11 cellular contexts compared by ENCODE assay signal in the genomic region with DNA sequence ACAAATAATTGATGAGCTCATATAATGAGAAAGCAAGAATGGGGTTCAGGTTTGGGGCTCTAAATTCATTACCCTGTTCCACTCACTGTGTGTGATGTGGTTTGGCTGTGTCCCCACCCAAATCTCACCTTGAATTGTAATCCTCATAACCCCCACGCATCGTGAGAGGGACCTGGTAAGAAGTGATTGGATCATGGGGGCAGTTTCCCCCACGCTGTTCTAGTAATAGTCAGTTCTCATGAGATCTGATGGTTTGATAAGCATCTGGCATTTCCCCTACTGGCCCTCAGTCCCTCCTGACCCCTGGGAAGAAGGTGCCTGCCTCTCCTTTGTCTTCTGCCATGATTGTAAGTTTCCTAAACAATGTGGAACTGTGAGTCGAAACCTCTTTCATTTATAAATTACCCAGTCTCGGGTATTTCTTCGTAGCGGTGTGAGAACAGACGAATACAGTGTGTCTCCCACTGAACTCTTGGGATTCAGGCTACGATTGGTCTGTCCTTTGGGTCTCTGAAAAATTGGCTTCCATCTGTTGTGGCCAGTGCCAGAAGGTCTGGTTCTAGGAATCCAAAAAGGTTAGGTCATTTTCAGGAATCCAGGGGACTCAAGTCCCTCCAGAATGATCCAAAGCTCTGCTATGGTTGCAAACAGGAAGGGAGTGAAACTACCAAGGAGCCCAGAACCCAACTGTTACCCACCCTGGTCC.
DNase-seq lines count a peak whose midpoint lies in the region; ATAC-seq, FAIRE-seq and TF ChIP-seq lines count a peak whose summit lies in the region.
"Had no signal": no experiment of that assay in that cellular context is flagged by ENCODE, and none has a peak within 500 bp of the region (broad histone marks: within the 10 kb centered on the region; RNA-seq: fewer than 3 reads in every experiment).

No MANE protein-coding gene starts in this region.

- H3K79me2 ChIP-seq in GM23248 (ENCODE audit: insufficient read depth) (peaks cover 38% of the 10 kb centered on the region), H1 (ENCODE audit: control insufficient read depth in 1 of 2, insufficient read depth in 2 of 2, low read length in 2 of 2) (peaks cover 0 to 52% of the 10 kb centered on the region in 2 experiments; a peak in 2 of 4 replicates), trophoblast cell (ENCODE audit: control insufficient read depth, insufficient read depth, low read length, poor library complexity) (no peaks in the 10 kb centered on the region)

- no peak overlapping the region for H3K14ac ChIP-seq in H1 (ENCODE audit: insufficient read length)
- H3K14ac ChIP-seq in trophoblast cell (ENCODE audit: low read length) = no peak overlapping the region

- no peak overlapping the region for H2BK120ac ChIP-seq in H1 (replicated peaks; ENCODE audit: low read depth, low read length)
- H2BK120ac ChIP-seq in trophoblast cell (ENCODE audit: insufficient read depth, low read length, poor library complexity) = peak overlapping the region; percentile 12

- TF ChIP-seq EP300 in H1 (IDR thresholded peaks at IDR 0.05; ENCODE audit: borderline replicate concordance in 1 of 2, low read depth in 2 of 2, low read length in 2 of 2) = no peak

- H4K8ac ChIP-seq in H1 (ENCODE audit: extremely low read depth, insufficient read depth, low read length) = no peak overlapping the region
- H4K8ac ChIP-seq in trophoblast cell (ENCODE audit: low read depth, low read length) = no peak overlapping the region

- H3K9me3 ChIP-seq in CD4-positive, CD25-positive, alpha-beta regulatory T cell (ENCODE audit: control insufficient read depth in 2 of 2, low read length in 2 of 2) = no peaks in the 10 kb centered on the region
- H3K9me3 ChIP-seq in GM23248 (ENCODE audit: low read depth) (no peaks in the 10 kb centered on the region), H1 (ENCODE audit: insufficient read depth in 2 of 2, low read depth in 1 of 2, low read length in 1 of 2) (no peaks in the 10 kb centered on the region), trophoblast cell (ENCODE audit: insufficient read depth, low read depth, low read length) (no peaks in the 10 kb centered on the region), ascending aorta (no peaks in the 10 kb centered on the region)
- H3K9me3 ChIP-seq: SK-N-SH had no signal

- no peaks in the 10 kb centered on the region for H3K27me3 Mint-ChIP-seq in CD4-positive, CD25-positive, alpha-beta regulatory T cell
- H3K27me3 Mint-ChIP-seq: activated B cell treated with CpG ODN at 0.5 μM for 24 hours had no signal

- CTCF ChIA-PET in H1 (lab: Charles Lee; ENCODE audit: partially characterized antibody) = interaction anchor here (0.9 to 2.6 kb wide), 4 partner anchors 12 to 192 kb away, joined by 3 to 7 read pairs (median 6); no protein-coding TSS in a partner anchor

- peaks cover 17% of the 10 kb centered on the region for H3F3A ChIP-seq in GM23248 (ENCODE audit: insufficient read depth)

- intact Hi-C loops in ascending aorta (cut with DNase I) = no loop called here

- no peak overlapping the region for H4K5ac ChIP-seq in H1 (ENCODE audit: insufficient read length, low read depth, low read length)

- peak overlapping the region; percentile 40; the same call in 1 of the 2 replicates for H2BK12ac ChIP-seq in H1 (ENCODE audit: low read depth, low read length)
- peak overlapping the region; percentile 25 for H2BK12ac ChIP-seq in trophoblast cell (ENCODE audit: low read length)

- H3K18ac ChIP-seq in H1 (ENCODE audit: extremely low read depth, low read length) = no peak overlapping the region; the same call in 1 of the 2 replicates
- no peak overlapping the region for H3K18ac ChIP-seq in trophoblast cell (ENCODE audit: low read length)

- peak in 2 of 3 donors; percentile 20 to 52 for DNase-seq in CD4-positive, CD25-positive, alpha-beta regulatory T cell
- DNase-seq in GM23248 (no peak), H1 (ENCODE audit: low read depth in 1 of 2, low spot score in 2 of 2) (no peak), trophoblast cell (no peak), HCEC 1CT (no peak), ascending aorta (ENCODE audit: low spot score in 2 of 2) (no peak)
- DNase-seq: activated B cell treated with CpG ODN at 0.5 μM for 24 hours; activated naive CD4-positive, alpha-beta T cell; cerebellar nuclear complex; SK-N-SH had no signal

- no peak for FAIRE-seq in H1 (lab: Jason Lieb, UNC)

- no peaks in the 10 kb centered on the region for H3K27me3 ChIP-seq in CD4-positive, CD25-positive, alpha-beta regulatory T cell (ENCODE audit: control insufficient read depth, insufficient read depth, low read length)
- no peaks in the 10 kb centered on the region for H3K27me3 ChIP-seq in GM23248 (replicated peaks; ENCODE audit: insufficient read depth)
- H3K27me3 ChIP-seq in H1 (replicated peaks in 1 of 4; ENCODE audit: control insufficient read depth in 3 of 4, extremely low read depth in 1 of 4, insufficient read depth in 3 of 4, low read length in 3 of 4) = no peaks in the 10 kb centered on the region
- H3K27me3 ChIP-seq in trophoblast cell (ENCODE audit: insufficient read depth, low read length) = no peaks in the 10 kb centered on the region
- no peaks in the 10 kb centered on the region for H3K27me3 ChIP-seq in ascending aorta

- TF ChIP-seq POLR2A in H1 (IDR thresholded peaks at IDR 0.05; ENCODE audit: control extremely low read depth in 1 of 2, low read depth in 2 of 2, low read length in 2 of 2) = no peak

- H2AFZ ChIP-seq in GM23248 = no peak overlapping the region
- H2AFZ ChIP-seq in H1 (ENCODE audit: low read length) = no peak overlapping the region
- H2AFZ ChIP-seq in trophoblast cell (ENCODE audit: insufficient read depth, low read length, poor library complexity) = no peak overlapping the region

- WGBS in GM23248 (ENCODE audit: low coverage in 1 of 2, low lambda C conversion rate in 2 of 2, missing lambda C conversion rate in 2 of 2), 2 experiments = 91 to 93% methylated on average over 9 of the region's 9 CpGs
- 87% methylated on average over 9 of the region's 9 CpGs; no CpG with 5 or more reads in 1 of the 2 experiments for WGBS in H1 (ENCODE audit: extremely low coverage in 1 of 2, insufficient coverage in 1 of 2, insufficient read length in 1 of 2, insufficient replicate concordance in 2 of 2, low coverage in 1 of 2, low lambda C conversion rate in 2 of 2, missing lambda C conversion rate in 1 of 2), 2 experiments
- no CpG with 5 or more reads among the region's 9 CpGs for WGBS in trophoblast cell (ENCODE audit: extremely low coverage, insufficient coverage, insufficient read length)

- H3K36me3 ChIP-seq in CD4-positive, CD25-positive, alpha-beta regulatory T cell (ENCODE audit: control insufficient read depth, insufficient read depth, low read length) = no peaks in the 10 kb centered on the region
- H3K36me3 ChIP-seq in GM23248 (ENCODE audit: low read depth) = no peaks in the 10 kb centered on the region
- H3K36me3 ChIP-seq in H1 (ENCODE audit: control insufficient read depth in 2 of 4, insufficient read depth in 4 of 4, low read length in 3 of 4) = no peaks in the 10 kb centered on the region
- no peaks in the 10 kb centered on the region for H3K36me3 ChIP-seq in trophoblast cell (ENCODE audit: control insufficient read depth in 1 of 2, insufficient read depth in 2 of 2, low read length in 2 of 2)
- H3K36me3 ChIP-seq in ascending aorta = no peaks in the 10 kb centered on the region

- no peak overlapping the region for H2BK15ac ChIP-seq in H1 (ENCODE audit: low read length)

- H3K4me2 ChIP-seq in GM23248 (ENCODE audit: unreplicated experiment) (no peak overlapping the region), H1 (ENCODE audit: insufficient read depth in 1 of 2, low read depth in 2 of 2, low read length in 2 of 2) (peak overlapping the region in 1 of 2 experiments; percentile 27; a peak in 1 of 4 replicates), trophoblast cell (ENCODE audit: low read length) (no peak overlapping the region)

- no peak overlapping the region for H4K12ac ChIP-seq in trophoblast cell (ENCODE audit: low read depth, low read length)

- no peak overlapping the region for H2BK20ac ChIP-seq in H1 (ENCODE audit: low read length)

- no peak overlapping the region for H4K91ac ChIP-seq in H1 (replicated peaks; ENCODE audit: insufficient read length, low read length)
- no peak overlapping the region for H4K91ac ChIP-seq in trophoblast cell (ENCODE audit: low read depth, low read length)

- no peaks in the 10 kb centered on the region for H4K20me1 ChIP-seq in GM23248 (ENCODE audit: insufficient read depth)
- H4K20me1 ChIP-seq in H1 (replicated peaks in 1 of 2; ENCODE audit: control insufficient read depth in 1 of 2, insufficient read depth in 2 of 2, low read length in 2 of 2) = no peaks in the 10 kb centered on the region

- H3K56ac ChIP-seq in H1 (replicated peaks; ENCODE audit: insufficient read length, low read depth, low read length) = no peak overlapping the region

- H3K9me3 Mint-ChIP-seq in CD4-positive, CD25-positive, alpha-beta regulatory T cell = peaks cover 0 to 1% (median 0%) of the 10 kb centered on the region in 7 donors
- H3K9me3 Mint-ChIP-seq: activated B cell treated with CpG ODN at 0.5 μM for 24 hours had no signal

- peaks cover 24 to 67% (median 54%) of the 10 kb centered on the region in 4 donors for H3K4me1 Mint-ChIP-seq in CD4-positive, CD25-positive, alpha-beta regulatory T cell

- peak overlapping the region; percentile 56 for H3K27ac ChIP-seq in CD4-positive, CD25-positive, alpha-beta regulatory T cell (ENCODE audit: insufficient read depth, low read length, poor library complexity, severe bottlenecking)
- H3K27ac ChIP-seq in GM23248 (no peak overlapping the region), H1 (ENCODE audit: low read depth, low read length) (no peak overlapping the region), trophoblast cell (ENCODE audit: low read depth, low read length) (peak overlapping the region; percentile 1), ascending aorta (no peak overlapping the region)

- no peaks in the 10 kb centered on the region for H3K9me2 ChIP-seq in GM23248 (ENCODE audit: insufficient read depth)
- H3K9me2 ChIP-seq: SK-N-SH had no signal

- no peak for TF ChIP-seq RAD21 in H1 (IDR thresholded peaks at IDR 0.05 in 1 of 2, conservative IDR thresholded peaks at IDR 0.05 in 1 of 2; ENCODE audit: low read depth in 2 of 2, low read length in 2 of 2)

- no peak for ATAC-seq in CD4-positive, CD25-positive, alpha-beta regulatory T cell (ENCODE audit: low read depth in 2 of 2)
- ATAC-seq in HG03139 (IDR thresholded peaks at IDR 0.05; ENCODE audit: unreplicated experiment) = no peak

- H2AK5ac ChIP-seq in H1 (ENCODE audit: low read depth, low read length) (no peak overlapping the region), trophoblast cell (ENCODE audit: low read length) (no peak overlapping the region)

- in situ Hi-C loops in GM23248 (cut with MboI) = no loop called here

- peaks cover 10% of the 10 kb centered on the region for H3K79me1 ChIP-seq in H1 (ENCODE audit: low read depth, low read length)
- H3K79me1 ChIP-seq in trophoblast cell (ENCODE audit: low read length) = peaks cover 8% of the 10 kb centered on the region

- H3K23me2 ChIP-seq in H1 (ENCODE audit: low read depth, low read length) = no peaks in the 10 kb centered on the region

- H2BK5ac ChIP-seq in H1 (ENCODE audit: low read depth, low read length) (no peak overlapping the region), trophoblast cell (ENCODE audit: low read depth, low read length, poor library complexity) (no peak overlapping the region)

- peak overlapping the region; percentile 73 for H3K4me3 ChIP-seq in CD4-positive, CD25-positive, alpha-beta regulatory T cell (ENCODE audit: low read depth, low read length)
- H3K4me3 ChIP-seq in GM23248 (0 out of 2 replicates have a peak overlapping the region, but pooled peaks have one; percentile 48), H1 (ENCODE audit: extremely low read depth in 1 of 4, insufficient read depth in 2 of 4, low read depth in 3 of 4, low read length in 4 of 4) (no peak overlapping the region; a peak in 1 of 8 replicates), trophoblast cell (ENCODE audit: low read depth, low read length) (no peak overlapping the region), ascending aorta (no peak overlapping the region)

- peak overlapping the region; percentile 61 to 82 (median 74) for H3K4me3 Mint-ChIP-seq in CD4-positive, CD25-positive, alpha-beta regulatory T cell
- H3K4me3 Mint-ChIP-seq: activated B cell treated with CpG ODN at 0.5 μM for 24 hours had no signal

- H3K23ac ChIP-seq in H1 (ENCODE audit: insufficient read length) (no peak overlapping the region), trophoblast cell (ENCODE audit: low read length) (no peak overlapping the region)

- H3K27ac Mint-ChIP-seq in CD4-positive, CD25-positive, alpha-beta regulatory T cell = peak overlapping the region; percentile 90 to 100 (median 92)
- H3K27ac Mint-ChIP-seq: activated B cell treated with CpG ODN at 0.5 μM for 24 hours had no signal

- H3K9ac ChIP-seq in GM23248 (no peak overlapping the region), H1 (replicated peaks in 1 of 4; ENCODE audit: extremely low read depth in 1 of 4, low read depth in 3 of 4, low read length in 3 of 4) (no peak overlapping the region), trophoblast cell (ENCODE audit: low read length) (no peak overlapping the region)
- H3K9ac ChIP-seq: SK-N-SH had no signal

- TF ChIP-seq CTCF in H1 (IDR thresholded peaks at IDR 0.05; ENCODE audit: control extremely low read depth in 1 of 3, insufficient read depth in 1 of 3, low read depth in 1 of 3, low read length in 3 of 3) (no peak), ascending aorta (IDR thresholded peaks at IDR 0.05) (no peak)

- H3K4ac ChIP-seq in H1 (replicated peaks; ENCODE audit: insufficient read length, low read depth, low read length) = no peak overlapping the region
- no peak overlapping the region for H3K4ac ChIP-seq in trophoblast cell (ENCODE audit: low read depth, low read length)

- POLR2A ChIA-PET in H1 (lab: Charles Lee; ENCODE audit: partially characterized antibody) = interaction anchor here (0.6 kb wide), 1 partner anchor 69 kb away, joined by 3 read pairs; no protein-coding TSS in a partner anchor

- H3K36me3 Mint-ChIP-seq in CD4-positive, CD25-positive, alpha-beta regulatory T cell = peaks cover 4% of the 10 kb centered on the region

- peaks cover 57% of the 10 kb centered on the region for H3K4me1 ChIP-seq in CD4-positive, CD25-positive, alpha-beta regulatory T cell (ENCODE audit: control insufficient read depth, insufficient read depth, low read length, poor library complexity, severe bottlenecking)
- H3K4me1 ChIP-seq in GM23248 (ENCODE audit: insufficient read depth) (peaks cover 34% of the 10 kb centered on the region), H1 (replicated peaks in 1 of 4; ENCODE audit: control insufficient read depth in 3 of 4, insufficient read depth in 4 of 4, low read length in 3 of 4) (peaks cover 4 to 16% (median 14%) of the 10 kb centered on the region in 4 experiments; a peak in 6 of 7 replicates), trophoblast cell (ENCODE audit: control insufficient read depth in 1 of 2, insufficient read depth in 2 of 2, low read length in 2 of 2) (peaks cover 14 to 26% of the 10 kb centered on the region in 2 experiments), ascending aorta (peaks cover 0 to 13% of the 10 kb centered on the region in 2 donors)

Comparison
In these comparisons a context has a peak if more than half of its experiments do, and no peak if none do; other contexts are left out.
1. DNase-seq: peak in CD4-positive, CD25-positive, alpha-beta regulatory T cell (2 of 3); none in GM23248 (single experiment), H1 (0 of 2), trophoblast cell (0 of 2), HCEC 1CT (single experiment) and ascending aorta (0 of 2).
2. H3K27ac ChIP-seq: peak in CD4-positive, CD25-positive, alpha-beta regulatory T cell (single experiment) and trophoblast cell (single experiment); none in GM23248 (single experiment), H1 (single experiment) and ascending aorta (0 of 2).
3. H3K4me3 ChIP-seq: peak in CD4-positive, CD25-positive, alpha-beta regulatory T cell (single experiment) and GM23248 (single experiment); none in H1 (0 of 4), trophoblast cell (single experiment) and ascending aorta (0 of 2).